In the genomic region with DNA sequence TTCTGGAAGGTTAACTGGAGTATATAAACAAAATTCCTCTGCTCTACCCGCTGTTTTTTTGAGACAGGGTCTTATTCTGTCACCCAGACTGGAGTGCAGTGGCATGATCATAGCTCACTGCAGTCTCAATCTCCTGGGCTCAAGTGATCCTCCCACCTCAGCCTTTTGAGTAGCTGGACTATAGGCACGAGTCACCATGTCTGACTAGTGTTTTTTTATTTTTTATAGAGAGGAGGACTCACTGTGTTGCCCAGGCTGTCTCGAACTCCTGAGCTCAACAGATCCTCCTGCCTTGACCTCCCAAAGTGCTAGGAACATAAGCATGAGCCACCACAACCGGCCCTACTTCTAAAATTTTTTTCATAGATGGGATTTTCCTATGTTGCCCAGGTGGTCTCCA, we compare ENCODE assay signal across 11 cellular contexts. TPM values are rescaled to one million over a fixed set of nuclear protein-coding genes. Genes with fewer than 3 reads are reported as not detected.
DNase-seq lines count a peak whose midpoint lies in the region; ATAC-seq and TF ChIP-seq lines count a peak whose summit lies in the region.
"Had no signal": no experiment of that assay in that cellular context is flagged by ENCODE, and none has a peak within 500 bp of the region (broad histone marks: within the 10 kb centered on the region; RNA-seq: fewer than 3 reads in every experiment).

No MANE protein-coding gene starts in this region.

- H3K36me3 ChIP-seq in OCI-LY3 (replicated peaks; ENCODE audit: low read depth, low read length) (no peaks in the 10 kb centered on the region), endodermal cell (ENCODE audit: control insufficient read depth, insufficient read depth, low read length) (peaks cover 22% of the 10 kb centered on the region)

- POLR2A ChIA-PET in activated CD4-positive, alpha-beta T cell treated with anti-CD3 and anti-CD28 coated beads for 36 hours (lab: Charles Lee) = no interaction called here

- H3K9ac ChIP-seq in OCI-LY3 (ENCODE audit: low read length) (no peak overlapping the region), endodermal cell (ENCODE audit: extremely low read depth, low read length, poor library complexity, severe bottlenecking) (no peak overlapping the region)

- WGBS in endodermal cell (ENCODE audit: insufficient coverage in 1 of 2, insufficient read length in 1 of 2), 2 experiments = 85 to 89% methylated on average over 3 to 4 of the region's 4 CpGs

- peaks cover 8% of the 10 kb centered on the region for H3K4me1 ChIP-seq in OCI-LY3 (ENCODE audit: low read length)
- peaks cover 8% of the 10 kb centered on the region for H3K4me1 ChIP-seq in endodermal cell (ENCODE audit: control insufficient read depth, insufficient read depth, low read length)

- ATAC-seq in activated CD4-positive, alpha-beta T cell treated with anti-CD3 and anti-CD28 coated beads for 36 hours = no peak
- ATAC-seq: right cardiac atrium had no signal

- TF ChIP-seq CTCF in OCI-LY3 (IDR thresholded peaks at IDR 0.05; ENCODE audit: low read depth, low read length) = no peak
- no peak for TF ChIP-seq CTCF in endodermal cell (conservative IDR thresholded peaks at IDR 0.05)

- CTCF ChIA-PET in activated CD4-positive, alpha-beta T cell treated with anti-CD3 and anti-CD28 coated beads for 36 hours (lab: Charles Lee) = no interaction called here

- peaks cover 57% of the 10 kb centered on the region for H3K4me1 Mint-ChIP-seq in activated CD4-positive, alpha-beta T cell treated with anti-CD3 and anti-CD28 coated beads for 36 hours
- peaks cover 34% of the 10 kb centered on the region for H3K4me1 Mint-ChIP-seq in endodermal cell

- no peak overlapping the region for H3K27ac ChIP-seq in OCI-LY3 (ENCODE audit: low read length)
- H3K27ac ChIP-seq in endodermal cell (ENCODE audit: low read depth, low read length) = no peak overlapping the region

- H3K4me3 ChIP-seq in OCI-LY3 (ENCODE audit: low read length) (no peak overlapping the region), endodermal cell (ENCODE audit: low read length) (peak overlapping the region; percentile 95)

- intact Hi-C loops in activated CD4-positive, alpha-beta T cell treated with anti-CD3 and anti-CD28 coated beads for 36 hours (cut with DNase I, micrococcal nuclease) = loop anchor here in 1 of 2 experiments (10.0 kb wide), 1 partner anchor 1021 kb away; no protein-coding TSS in a partner anchor

- H3K9me3 Mint-ChIP-seq in activated CD4-positive, alpha-beta T cell treated with anti-CD3 and anti-CD28 coated beads for 36 hours (ENCODE audit: low read depth) = no peaks in the 10 kb centered on the region
- H3K9me3 Mint-ChIP-seq in endodermal cell = no peaks in the 10 kb centered on the region

- H3K79me2 ChIP-seq in OCI-LY3 (ENCODE audit: low read length) = peaks cover 61% of the 10 kb centered on the region

- no peak for DNase-seq in activated CD4-positive, alpha-beta T cell treated with anti-CD3 and anti-CD28 coated beads for 36 hours
- DNase-seq in activated CD4-positive, alpha-beta T cell treated with anti-CD3 and anti-CD28 coated beads for 1 hour = no peak
- DNase-seq in endodermal cell (no peak), renal cortical epithelial cell (ENCODE audit: low read depth) (peak; percentile 31), DMS79 (lab: John Stamatoyannopoulos, UW) (no peak), mucosa of gallbladder (ENCODE audit: low spot score) (no peak), NCI-H1092 treated with DMSO at 0.1 percent for 48 hours (lab: John Stamatoyannopoulos, UW) (no peak)
- DNase-seq: activated gamma-delta T cell, NCI-H446, right cardiac atrium had no signal

- H3K27me3 ChIP-seq in OCI-LY3 (ENCODE audit: low read depth, low read length) = no peaks in the 10 kb centered on the region
- H3K27me3 ChIP-seq in endodermal cell (ENCODE audit: control insufficient read depth, insufficient read depth, low read length, poor library complexity, severe bottlenecking) = no peaks in the 10 kb centered on the region

- peaks cover 16% of the 10 kb centered on the region for H4K20me1 ChIP-seq in OCI-LY3 (ENCODE audit: insufficient read depth, low read length)

- no peaks in the 10 kb centered on the region for H3K27me3 Mint-ChIP-seq in activated CD4-positive, alpha-beta T cell treated with anti-CD3 and anti-CD28 coated beads for 36 hours
- no peaks in the 10 kb centered on the region for H3K27me3 Mint-ChIP-seq in endodermal cell (ENCODE audit: insufficient read depth)

- H3K4me2 ChIP-seq in OCI-LY3 (ENCODE audit: low read length) = 0 out of 2 replicates have a peak overlapping the region, but pooled peaks have one; percentile 17

- H3K9me3 ChIP-seq in OCI-LY3 (ENCODE audit: insufficient read depth, low read length) = no peaks in the 10 kb centered on the region
- no peaks in the 10 kb centered on the region for H3K9me3 ChIP-seq in endodermal cell (ENCODE audit: control insufficient read depth, low read length)

- peaks cover 23% of the 10 kb centered on the region for H3K36me3 Mint-ChIP-seq in activated CD4-positive, alpha-beta T cell treated with anti-CD3 and anti-CD28 coated beads for 36 hours (ENCODE audit: low read depth)
- peaks cover 21% of the 10 kb centered on the region for H3K36me3 Mint-ChIP-seq in endodermal cell (ENCODE audit: low read depth)

- no peak overlapping the region for H2AFZ ChIP-seq in OCI-LY3 (ENCODE audit: low read depth, low read length)

- peak overlapping the region; percentile 39 for H3K27ac Mint-ChIP-seq in activated CD4-positive, alpha-beta T cell treated with anti-CD3 and anti-CD28 coated beads for 36 hours
- H3K27ac Mint-ChIP-seq in endodermal cell = peak overlapping the region; percentile 28

- H3K4me3 Mint-ChIP-seq in activated CD4-positive, alpha-beta T cell treated with anti-CD3 and anti-CD28 coated beads for 36 hours = peak overlapping the region; percentile 48
- peak overlapping the region; percentile 95 for H3K4me3 Mint-ChIP-seq in endodermal cell

RNA-seq across cellular contexts. Expression of a gene that starts 2.2 kb away (rescaled TPM):
- total RNA-seq in activated CD4-positive, alpha-beta T cell treated with anti-CD3 and anti-CD28 coated beads for 36 hours = 10 to 100 TPM; 44.6 to 49.3 TPM
- total RNA-seq in endodermal cell (100 to 1,000 TPM; 122 to 150 TPM), renal cortical epithelial cell (75.7 and 132 TPM in 2 replicates), mucosa of gallbladder (104 TPM)
- 50.5 TPM for polyA plus RNA-seq in endodermal cell (2013, experiment 1 of 2)
- polyA plus RNA-seq in endodermal cell (2013, experiment 2 of 2) = 58.0 TPM
